ENCODE assay signal across 29 cellular contexts in the genomic region with DNA sequence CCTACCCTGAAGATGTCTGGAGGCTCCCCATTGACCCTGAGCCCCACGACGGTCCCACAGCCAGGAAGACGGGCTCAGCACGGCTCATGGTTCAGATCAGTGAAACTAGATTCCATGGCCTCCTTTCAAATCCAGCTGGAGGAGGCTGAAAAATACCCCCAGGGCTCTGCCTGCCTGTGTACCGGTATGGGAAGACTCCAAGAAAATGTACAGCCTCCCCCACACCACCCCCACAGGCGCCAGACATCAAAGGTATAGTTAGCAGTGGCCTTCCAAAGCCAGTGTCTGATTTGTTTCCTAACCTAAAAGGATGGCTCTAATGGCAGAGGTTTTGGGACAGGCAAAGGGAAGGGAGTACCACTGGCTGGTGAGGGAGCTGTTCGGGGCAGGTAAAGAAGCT.
"Had no signal": no experiment of that assay in that cellular context is flagged by ENCODE, and none has a peak within 500 bp of the region (broad histone marks: within the 10 kb centered on the region; RNA-seq: fewer than 3 reads in every experiment).

No MANE protein-coding gene starts in this region.

- H3K27me3 Mint-ChIP-seq: stimulated activated naive CD8-positive, alpha-beta T cell treated with anti-CD3 and anti-CD28 coated beads, Interleukin-15, Interleukin-2, amounts not matched to agents 100 ng/mL and 50 ng/mL, for 24 hours had no signal

- H3K4me3 Mint-ChIP-seq: activated T-cell treated with anti-CD3 and anti-CD28 coated beads, Interleukin-2, amount 50 U/mL, for 4 hours; activated T-helper 17 cell treated with anti-CD3 and anti-CD28 coated beads, Interleukin-2, amount 50 U/mL, for 72 hours; nephron; stimulated activated effector memory CD8-positive, alpha-beta T cell treated with anti-CD3 and anti-CD28 coated beads, Interleukin-12 subunit alpha, Interleukin-12 subunit beta, amount 100 ng/mL, for 72 hours; stimulated activated naive CD8-positive, alpha-beta T cell treated with anti-CD3 and anti-CD28 coated beads, Interleukin-15, Interleukin-2, amounts not matched to agents 100 ng/mL and 50 ng/mL, for 24 hours; T-helper 1 cell treated with Interleukin-12 subunit alpha and Interleukin-12 subunit beta and Interleukin-4 antibody, amounts not matched to agents 30 μg/mL and 1 μg/mL, for 36 hours had no signal

- H3K27me3 ChIP-seq: breast epithelium, pancreas, sigmoid colon, upper lobe of left lung, vagina had no signal

- H3K9me3 ChIP-seq: breast epithelium, pancreas, psoas muscle, sigmoid colon, upper lobe of left lung, vagina had no signal

- ATAC-seq: activated CD4-positive, CD25-positive, alpha-beta regulatory T cell treated with anti-CD3 and anti-CD28 coated beads, Interleukin-2, amount 50 U/mL, for 24 hours; activated T-cell treated with anti-CD3 and anti-CD28 coated beads, Interleukin-2, amount 50 U/mL, for 4 hours; activated T-helper 17 cell treated with anti-CD3 and anti-CD28 coated beads, Interleukin-2, amount 50 U/mL, for 72 hours; psoas muscle had no signal

- H3K36me3 ChIP-seq: breast epithelium, pancreas, sigmoid colon, upper lobe of left lung, vagina had no signal

- H3K36me3 Mint-ChIP-seq: stimulated activated effector memory CD8-positive, alpha-beta T cell treated with anti-CD3 and anti-CD28 coated beads, Interleukin-12 subunit alpha, Interleukin-12 subunit beta, amount 100 ng/mL, for 72 hours had no signal

- DNase-seq: activated CD4-positive, alpha-beta T cell treated with anti-CD3 and anti-CD28 coated beads for 48 hours; activated CD4-positive, alpha-beta T cell treated with anti-CD3 and anti-CD28 coated beads, Interleukin-2, amount 50 U/mL, for 48 hours; activated CD8-positive, alpha-beta memory T cell treated with anti-CD3 and anti-CD28 coated beads, Interleukin-2, amount 50 U/mL, for 48 hours; activated gamma-delta T cell treated with Interleukin-2 at 50 U/mL for 16 hours; activated naive CD4-positive, alpha-beta T cell treated with anti-CD3 and anti-CD28 coated beads, Interleukin-2, amount 50 U/mL, for 16 hours; activated T-cell treated with anti-CD3 and anti-CD28 coated beads, Interleukin-2, amount 50 U/mL, for 4 hours; amniotic stem cell; central memory CD4-positive, alpha-beta T cell; effector memory CD4-positive, alpha-beta T cell; small intestine; stimulated activated CD4-positive, alpha-beta T cell treated with anti-CD3 and anti-CD28 coated beads, Interleukin-4, amount 100 ng/mL, for 24 hours; T-helper 9 cell had no signal

- H3K4me1 ChIP-seq: breast epithelium, psoas muscle, upper lobe of left lung, vagina had no signal

- H3K4me1 Mint-ChIP-seq: activated T-helper 17 cell treated with anti-CD3 and anti-CD28 coated beads, Interleukin-2, amount 50 U/mL, for 72 hours; stimulated activated effector memory CD8-positive, alpha-beta T cell treated with anti-CD3 and anti-CD28 coated beads, Interleukin-12 subunit alpha, Interleukin-12 subunit beta, amount 100 ng/mL, for 72 hours had no signal

- H3K4me3 ChIP-seq: breast epithelium, pancreas, psoas muscle, sigmoid colon, upper lobe of left lung, vagina had no signal

- H3K27ac Mint-ChIP-seq: activated T-helper 17 cell treated with anti-CD3 and anti-CD28 coated beads, Interleukin-2, amount 50 U/mL, for 72 hours; nephron; stimulated activated effector memory CD8-positive, alpha-beta T cell treated with anti-CD3 and anti-CD28 coated beads, Interleukin-12 subunit alpha, Interleukin-12 subunit beta, amount 100 ng/mL, for 72 hours; stimulated activated naive CD8-positive, alpha-beta T cell treated with anti-CD3 and anti-CD28 coated beads, Interleukin-15, Interleukin-2, amounts not matched to agents 100 ng/mL and 50 ng/mL, for 24 hours; T-helper 1 cell treated with Interleukin-12 subunit alpha and Interleukin-12 subunit beta and Interleukin-4 antibody, amounts not matched to agents 30 μg/mL and 1 μg/mL, for 36 hours had no signal

- H3K9me3 Mint-ChIP-seq: activated T-cell treated with anti-CD3 and anti-CD28 coated beads, Interleukin-2, amount 50 U/mL, for 4 hours; activated T-helper 17 cell treated with anti-CD3 and anti-CD28 coated beads, Interleukin-2, amount 50 U/mL, for 72 hours; nephron; stimulated activated effector memory CD8-positive, alpha-beta T cell treated with anti-CD3 and anti-CD28 coated beads, Interleukin-12 subunit alpha, Interleukin-12 subunit beta, amount 100 ng/mL, for 72 hours; stimulated activated naive CD8-positive, alpha-beta T cell treated with anti-CD3 and anti-CD28 coated beads, Interleukin-15, Interleukin-2, amounts not matched to agents 100 ng/mL and 50 ng/mL, for 24 hours; T-helper 1 cell treated with Interleukin-12 subunit alpha and Interleukin-12 subunit beta and Interleukin-4 antibody, amounts not matched to agents 30 μg/mL and 1 μg/mL, for 36 hours had no signal

- FAIRE-seq: colon, frontal cortex, islet of Langerhans, pancreas, small intestine, TTC549 had no signal

- H3K27ac ChIP-seq: breast epithelium, psoas muscle, upper lobe of left lung, vagina, VCaP had no signal
